ENCODE assay signal across 20 cellular contexts in genomic region chr7:123485187-123485586, GRCh38.
"Had no signal": no experiment of that assay in that cellular context is flagged by ENCODE, and none has a peak within 500 bp of the region (broad histone marks: within the 10 kb centered on the region; RNA-seq: fewer than 3 reads in every experiment).

No MANE protein-coding gene starts in this region.

- DNase-seq: activated CD4-positive, alpha-beta T cell treated with anti-CD3 and anti-CD28 coated beads for 1 hour; activated CD4-positive, alpha-beta T cell treated with anti-CD3 and anti-CD28 coated beads, Interleukin-2, amount 50 U/mL, for 1 hour; activated CD8-positive, alpha-beta T cell treated with anti-CD3 and anti-CD28 coated beads, Interleukin-2, amount 10 ng/mL, durations not matched to agents 7 days and 5 days; activated gamma-delta T cell treated with Interleukin-2 at 50 U/mL for 16 hours; brain microvascular endothelial cell; central memory CD4-positive, alpha-beta T cell; dermis blood vessel endothelial cell; effector CD8-positive, alpha-beta T cell; heart left ventricle; left ventricle myocardium inferior; naive thymus-derived CD4-positive, alpha-beta T cell; occipital lobe; right lobe of liver; stimulated activated CD4-positive, alpha-beta T cell treated with anti-CD3 and anti-CD28 coated beads, Interleukin-2, amount 100 ng/mL, for 24 hours; stimulated activated naive CD8-positive, alpha-beta T cell treated with anti-CD3 and anti-CD28 coated beads, Interleukin-15, amount 100 ng/mL, for 72 hours; tibial artery had no signal

- ATAC-seq: activated CD8-positive, alpha-beta T cell treated with anti-CD3 and anti-CD28 coated beads, Interleukin-2, amount 10 ng/mL, durations not matched to agents 7 days and 5 days; esophagus mucosa; heart left ventricle; naive thymus-derived CD4-positive, alpha-beta T cell; right lobe of liver; stimulated activated effector memory CD8-positive, alpha-beta T cell treated with anti-CD3 and anti-CD28 coated beads, Interleukin-12 subunit alpha, Interleukin-12 subunit beta, amount 100 ng/mL, for 72 hours; stimulated activated naive CD8-positive, alpha-beta T cell treated with anti-CD3 and anti-CD28 coated beads, Interleukin-15, amount 100 ng/mL, for 72 hours had no signal

- H3K4me3 ChIP-seq: ascending aorta, heart left ventricle, left ventricle myocardium inferior, right lobe of liver, skin epidermis, tibial artery had no signal
